ENCODE assay signal across 9 cellular contexts in genomic region chr12:45518516-45519235, GRCh38.
DNase-seq lines count a peak whose midpoint lies in the region; ATAC-seq, FAIRE-seq and TF ChIP-seq lines count a peak whose summit lies in the region.
"Had no signal": no experiment of that assay in that cellular context is flagged by ENCODE, and none has a peak within 500 bp of the region (broad histone marks: within the 10 kb centered on the region; RNA-seq: fewer than 3 reads in every experiment).

No MANE protein-coding gene starts in this region.

- H3K9me3 Mint-ChIP-seq in stimulated activated effector memory CD8-positive, alpha-beta T cell treated with anti-CD3 and anti-CD28 coated beads, Interleukin-12 subunit alpha, Interleukin-12 subunit beta, amount 100 ng/mL, for 72 hours: peaks cover 9% of the 10 kb centered on the region

- no peaks in the 10 kb centered on the region for H3K36me3 ChIP-seq in H1 (ENCODE audit: control insufficient read depth in 2 of 4, insufficient read depth in 4 of 4, low read length in 3 of 4)

- H3K23ac ChIP-seq in H1 (ENCODE audit: insufficient read length): no peak overlapping the region

- H3K56ac ChIP-seq in H1 (replicated peaks; ENCODE audit: insufficient read length, low read depth, low read length): no peak overlapping the region

- H3K4ac ChIP-seq in H1 (replicated peaks; ENCODE audit: insufficient read length, low read depth, low read length): no peak overlapping the region

- H3K4me2 ChIP-seq in H1 (ENCODE audit: insufficient read depth in 1 of 2, low read depth in 2 of 2, low read length in 2 of 2): no peak overlapping the region

- H2BK12ac ChIP-seq in H1 (ENCODE audit: low read depth, low read length): no peak overlapping the region

- no peaks in the 10 kb centered on the region for H3K79me2 ChIP-seq in H1 (ENCODE audit: control insufficient read depth in 1 of 2, insufficient read depth in 2 of 2, low read length in 2 of 2)

- no peak overlapping the region for H2AK5ac ChIP-seq in H1 (ENCODE audit: low read depth, low read length)

- peak; percentile 33 for DNase-seq in activated CD4-positive, CD25-positive, alpha-beta regulatory T cell treated with anti-CD3 and anti-CD28 coated beads, Interleukin-2, amount 50 U/mL, for 72 hours
- DNase-seq in H1 (ENCODE audit: low read depth in 1 of 2, low spot score in 2 of 2): no peak
- peak; percentile 13 to 58 for DNase-seq in stimulated activated effector memory CD8-positive, alpha-beta T cell treated with anti-CD3 and anti-CD28 coated beads, Interleukin-12 subunit alpha, Interleukin-12 subunit beta, amount 100 ng/mL, for 72 hours (ENCODE audit: low spot score in 2 of 2)
- DNase-seq in cerebellar nuclear complex (lab: John Stamatoyannopoulos, UW): no peak
- DNase-seq in SW 1271 (lab: John Stamatoyannopoulos, UW): no peak
- no peak for DNase-seq in HuH-7.5 (ENCODE audit: low spot score)
- no peak for DNase-seq in erythroblast (lab: John Stamatoyannopoulos, UW)

- TF ChIP-seq POLR2A in H1 (IDR thresholded peaks at IDR 0.05; ENCODE audit: control extremely low read depth in 1 of 2, low read depth in 2 of 2, low read length in 2 of 2) (no peak), erythroblast (IDR thresholded peaks at IDR 0.05; ENCODE audit: low read length) (no peak)

- H3K27ac ChIP-seq in H1 (ENCODE audit: low read depth, low read length): no peak overlapping the region

- H3K4me3 ChIP-seq in H1 (ENCODE audit: extremely low read depth in 1 of 4, insufficient read depth in 2 of 4, low read depth in 3 of 4, low read length in 4 of 4): no peak overlapping the region

- H4K91ac ChIP-seq in H1 (replicated peaks; ENCODE audit: insufficient read length, low read length): no peak overlapping the region

- ATAC-seq in HG03378 (IDR thresholded peaks at IDR 0.05; ENCODE audit: unreplicated experiment): peak; percentile 67
- ATAC-seq in stimulated activated effector memory CD8-positive, alpha-beta T cell treated with anti-CD3 and anti-CD28 coated beads, Interleukin-12 subunit alpha, Interleukin-12 subunit beta, amount 100 ng/mL, for 72 hours: peak; percentile 99

- no peaks in the 10 kb centered on the region for H3K79me1 ChIP-seq in H1 (ENCODE audit: low read depth, low read length)

- H3K27me3 ChIP-seq in H1 (replicated peaks in 1 of 4; ENCODE audit: control insufficient read depth in 3 of 4, extremely low read depth in 1 of 4, insufficient read depth in 3 of 4, low read length in 3 of 4): no peaks in the 10 kb centered on the region

- no peak for TF ChIP-seq CTCF in H1 (IDR thresholded peaks at IDR 0.05; ENCODE audit: control extremely low read depth in 1 of 3, insufficient read depth in 1 of 3, low read depth in 1 of 3, low read length in 3 of 3)

- H3K9ac ChIP-seq in H1 (replicated peaks in 1 of 4; ENCODE audit: extremely low read depth in 1 of 4, low read depth in 3 of 4, low read length in 3 of 4): no peak overlapping the region

- POLR2A ChIA-PET in H1 (lab: Charles Lee; ENCODE audit: partially characterized antibody): no interaction called here

- no peaks in the 10 kb centered on the region for H3K23me2 ChIP-seq in H1 (ENCODE audit: low read depth, low read length)

- H4K20me1 ChIP-seq in H1 (replicated peaks in 1 of 2; ENCODE audit: control insufficient read depth in 1 of 2, insufficient read depth in 2 of 2, low read length in 2 of 2): no peaks in the 10 kb centered on the region

- H3K9me3 ChIP-seq in H1 (ENCODE audit: insufficient read depth in 2 of 2, low read depth in 1 of 2, low read length in 1 of 2): no peaks in the 10 kb centered on the region

- TF ChIP-seq RAD21 in H1 (IDR thresholded peaks at IDR 0.05 in 1 of 2, conservative IDR thresholded peaks at IDR 0.05 in 1 of 2; ENCODE audit: low read depth in 2 of 2, low read length in 2 of 2): no peak

- no peak for TF ChIP-seq EP300 in H1 (IDR thresholded peaks at IDR 0.05; ENCODE audit: borderline replicate concordance in 1 of 2, low read depth in 2 of 2, low read length in 2 of 2)

- H3K4me1 Mint-ChIP-seq in stimulated activated effector memory CD8-positive, alpha-beta T cell treated with anti-CD3 and anti-CD28 coated beads, Interleukin-12 subunit alpha, Interleukin-12 subunit beta, amount 100 ng/mL, for 72 hours: peaks cover 14% of the 10 kb centered on the region

- no peaks in the 10 kb centered on the region for H3K36me3 Mint-ChIP-seq in stimulated activated effector memory CD8-positive, alpha-beta T cell treated with anti-CD3 and anti-CD28 coated beads, Interleukin-12 subunit alpha, Interleukin-12 subunit beta, amount 100 ng/mL, for 72 hours
- H3K36me3 Mint-ChIP-seq: IgD-negative memory B cell had no signal

- CTCF ChIA-PET in H1 (lab: Charles Lee; ENCODE audit: partially characterized antibody): no interaction called here

- H3K4me1 ChIP-seq in H1 (replicated peaks in 1 of 4; ENCODE audit: control insufficient read depth in 3 of 4, insufficient read depth in 4 of 4, low read length in 3 of 4): no peaks in the 10 kb centered on the region

- H4K8ac ChIP-seq in H1 (ENCODE audit: extremely low read depth, insufficient read depth, low read length): no peak overlapping the region

- H2BK15ac ChIP-seq in H1 (ENCODE audit: low read length): no peak overlapping the region

- 74% methylated on average over 9 of the region's 9 CpGs; no CpG with 5 or more reads in 1 of the 2 experiments for WGBS in H1 (ENCODE audit: extremely low coverage in 1 of 2, insufficient coverage in 1 of 2, insufficient read length in 1 of 2, insufficient replicate concordance in 2 of 2, low coverage in 1 of 2, low lambda C conversion rate in 2 of 2, missing lambda C conversion rate in 1 of 2), 2 experiments

- H3K14ac ChIP-seq in H1 (ENCODE audit: insufficient read length): no peak overlapping the region

- no peak overlapping the region for H2BK120ac ChIP-seq in H1 (replicated peaks; ENCODE audit: low read depth, low read length)

- H3K27ac Mint-ChIP-seq in stimulated activated effector memory CD8-positive, alpha-beta T cell treated with anti-CD3 and anti-CD28 coated beads, Interleukin-12 subunit alpha, Interleukin-12 subunit beta, amount 100 ng/mL, for 72 hours: peak overlapping the region; percentile 87
- H3K27ac Mint-ChIP-seq: IgD-negative memory B cell had no signal

- H2AFZ ChIP-seq in H1 (ENCODE audit: low read length): peak overlapping the region; percentile 14; the same call in 1 of the 2 replicates

- H2BK5ac ChIP-seq in H1 (ENCODE audit: low read depth, low read length): no peak overlapping the region

- H4K5ac ChIP-seq in H1 (ENCODE audit: insufficient read length, low read depth, low read length): no peak overlapping the region

- no peak overlapping the region for H2BK20ac ChIP-seq in H1 (ENCODE audit: low read length)

- no peak overlapping the region for H3K18ac ChIP-seq in H1 (ENCODE audit: extremely low read depth, low read length)

- FAIRE-seq in H1 (lab: Jason Lieb, UNC): no peak

- peak overlapping the region; percentile 19 for H3K4me3 Mint-ChIP-seq in stimulated activated effector memory CD8-positive, alpha-beta T cell treated with anti-CD3 and anti-CD28 coated beads, Interleukin-12 subunit alpha, Interleukin-12 subunit beta, amount 100 ng/mL, for 72 hours
- H3K4me3 Mint-ChIP-seq: IgD-negative memory B cell had no signal

TF ChIP-seq in H1, 55 proteins besides CTCF, POLR2A, EP300 and RAD21 (continues in another document):
- TF ChIP-seq HDAC2 (IDR thresholded peaks at IDR 0.05; ENCODE audit: borderline replicate concordance in 1 of 2, low read depth in 2 of 2, low read length in 2 of 2) (no peak), SP1 (IDR thresholded peaks at IDR 0.05; ENCODE audit: low read depth, low read length) (no peak), RNF2 (IDR thresholded peaks at IDR 0.05; ENCODE audit: borderline replicate concordance, low read depth, low read length, missing control alignments, poor library complexity, severe bottlenecking) (no peak), SIX5 (IDR thresholded peaks at IDR 0.05; ENCODE audit: low read depth, low read length) (no peak), KDM5A (IDR thresholded peaks at IDR 0.05; ENCODE audit: low read length) (no peak), RXRA (IDR thresholded peaks at IDR 0.05; ENCODE audit: insufficient read depth, low read depth, low read length) (no peak), PHF8 (conservative IDR thresholded peaks at IDR 0.05; ENCODE audit: low read depth, low read length) (no peak), CEBPB (IDR thresholded peaks at IDR 0.05; ENCODE audit: low read depth, low read length) (no peak), SIN3A (conservative IDR thresholded peaks at IDR 0.05 in 1 of 2, IDR thresholded peaks at IDR 0.05 in 1 of 2; ENCODE audit: low read depth in 1 of 2, low read length in 2 of 2) (no peak), CHD1 (IDR thresholded peaks at IDR 0.05; ENCODE audit: low read depth, low read length) (no peak), SIRT6 (IDR thresholded peaks at IDR 0.05; ENCODE audit: low read length) (no peak), EZH2 (IDR thresholded peaks at IDR 0.05; ENCODE audit: low read depth, low read length, severe bottlenecking) (no peak), BRCA1 (IDR thresholded peaks at IDR 0.05; ENCODE audit: low read depth, low read length) (no peak), USF2 (IDR thresholded peaks at IDR 0.05; ENCODE audit: low read length) (no peak)

Comparison
In these comparisons a context has a peak if more than half of its experiments do, and no peak if none do; other contexts are left out.
1. DNase-seq: peak in activated CD4-positive, CD25-positive, alpha-beta regulatory T cell treated with anti-CD3 and anti-CD28 coated beads, Interleukin-2, amount 50 U/mL, for 72 hours (single experiment) and stimulated activated effector memory CD8-positive, alpha-beta T cell treated with anti-CD3 and anti-CD28 coated beads, Interleukin-12 subunit alpha, Interleukin-12 subunit beta, amount 100 ng/mL, for 72 hours (2 of 2); none in H1 (0 of 2), cerebellar nuclear complex (0 of 2), SW 1271 (0 of 2), HuH-7.5 (single experiment) and erythroblast (0 of 2).